Comparison of ENCODE assay signal across 12 cellular contexts in the genomic region with DNA sequence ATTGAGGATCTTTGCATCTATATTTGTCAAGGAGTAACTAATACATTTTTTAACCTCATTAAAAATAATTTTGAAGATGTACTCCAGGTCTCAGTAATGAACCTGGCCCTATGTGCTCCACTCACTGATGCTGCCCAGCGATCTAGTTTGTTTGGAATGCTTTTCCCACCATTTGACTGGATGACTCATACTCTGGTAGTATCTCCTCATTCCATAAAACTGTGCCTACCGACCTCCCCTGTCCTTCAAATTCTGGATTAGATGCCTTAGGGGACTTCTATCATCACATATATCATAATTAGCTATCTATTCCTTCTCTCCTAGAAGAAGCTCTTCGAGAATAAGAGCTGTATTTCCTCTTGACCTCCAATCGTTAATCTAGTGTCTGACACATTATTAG.
DNase-seq lines count a peak whose midpoint lies in the region; ATAC-seq and TF ChIP-seq lines count a peak whose summit lies in the region.
"Had no signal": no experiment of that assay in that cellular context is flagged by ENCODE, and none has a peak within 500 bp of the region (broad histone marks: within the 10 kb centered on the region; RNA-seq: fewer than 3 reads in every experiment).

No MANE protein-coding gene starts in this region.

- intact Hi-C loops in naive thymus-derived CD4-positive, alpha-beta T cell (cut with micrococcal nuclease): loop anchor here in 1 of 2 donors (2.0 to 5.0 kb wide), 2 partner anchors 14 to 34 kb away; no protein-coding TSS in a partner anchor
- intact Hi-C loops in head of caudate nucleus (cut with DNase I): no loop called here

- no peaks in the 10 kb centered on the region for H3K27me3 Mint-ChIP-seq in naive thymus-derived CD4-positive, alpha-beta T cell
- H3K27me3 Mint-ChIP-seq in osteocyte (ENCODE audit: unreplicated experiment): no peaks in the 10 kb centered on the region

- ATAC-seq in naive thymus-derived CD4-positive, alpha-beta T cell: no peak
- no peak for ATAC-seq in HG03097 (IDR thresholded peaks at IDR 0.05; ENCODE audit: low FRiP score, unreplicated experiment)
- ATAC-seq: WTC11 had no signal

- H3K4me1 ChIP-seq in naive thymus-derived CD4-positive, alpha-beta T cell (ENCODE audit: control insufficient read depth in 2 of 2, insufficient read depth in 2 of 2, low read length in 2 of 2): peaks cover 0 to 16% of the 10 kb centered on the region in 2 donors
- H3K4me1 ChIP-seq: Peyer's patch, stomach had no signal

- H3K9me3 Mint-ChIP-seq in naive thymus-derived CD4-positive, alpha-beta T cell: peaks cover 6 to 34% (median 13%) of the 10 kb centered on the region in 11 donors
- H3K9me3 Mint-ChIP-seq in osteocyte (ENCODE audit: unreplicated experiment): peaks cover 11% of the 10 kb centered on the region

- H3K4me3 ChIP-seq in naive thymus-derived CD4-positive, alpha-beta T cell (ENCODE audit: low read length): no peak overlapping the region
- H3K4me3 ChIP-seq: Peyer's patch, stomach had no signal

- H3K36me3 ChIP-seq in naive thymus-derived CD4-positive, alpha-beta T cell (ENCODE audit: control insufficient read depth in 2 of 3, insufficient read depth in 3 of 3, low read length in 3 of 3): no peaks in the 10 kb centered on the region
- H3K36me3 ChIP-seq: Peyer's patch, stomach had no signal

- DNase-seq in GM03348 (ENCODE audit: low spot score): peak; percentile 28
- peak; percentile 62 for DNase-seq in NCI-H226
- peak; percentile 2 for DNase-seq in dermis blood vessel endothelial cell
- no peak for DNase-seq in naive thymus-derived CD4-positive, alpha-beta T cell
- DNase-seq in osteocyte (ENCODE audit: extremely low spot score, unreplicated experiment): no peak
- DNase-seq in head of caudate nucleus: no peak
- DNase-seq: GOT3, Peyer's patch, stomach had no signal

- H3K4me1 Mint-ChIP-seq in naive thymus-derived CD4-positive, alpha-beta T cell: peaks cover 0 to 74% (median 63%) of the 10 kb centered on the region in 7 donors
- H3K4me1 Mint-ChIP-seq in osteocyte (ENCODE audit: unreplicated experiment): peaks cover 10% of the 10 kb centered on the region
- H3K4me1 Mint-ChIP-seq: WTC11 had no signal

- peaks cover 11 to 27% (median 18%) of the 10 kb centered on the region in 5 donors for H3K36me3 Mint-ChIP-seq in naive thymus-derived CD4-positive, alpha-beta T cell
- H3K36me3 Mint-ChIP-seq in osteocyte (ENCODE audit: unreplicated experiment): peaks cover 9% of the 10 kb centered on the region

- POLR2A ChIA-PET in naive thymus-derived CD4-positive, alpha-beta T cell (lab: Charles Lee): no interaction called here

- peak overlapping the region in 6 of 10 donors; percentile 2 to 39 (median 36) for H3K4me3 Mint-ChIP-seq in naive thymus-derived CD4-positive, alpha-beta T cell
- H3K4me3 Mint-ChIP-seq in osteocyte (ENCODE audit: unreplicated experiment): no peak overlapping the region
- H3K4me3 Mint-ChIP-seq: WTC11 had no signal

- H3K27ac ChIP-seq in naive thymus-derived CD4-positive, alpha-beta T cell (ENCODE audit: low read depth, low read length): no peak overlapping the region
- H3K27ac ChIP-seq: Peyer's patch, stomach had no signal

- H3K27me3 ChIP-seq in naive thymus-derived CD4-positive, alpha-beta T cell (ENCODE audit: control insufficient read depth in 2 of 2, insufficient read depth in 2 of 2, low read length in 2 of 2): no peaks in the 10 kb centered on the region
- H3K27me3 ChIP-seq: Peyer's patch, stomach had no signal

- peak overlapping the region in 6 of 9 donors; percentile 2 to 72 (median 24) for H3K27ac Mint-ChIP-seq in naive thymus-derived CD4-positive, alpha-beta T cell
- H3K27ac Mint-ChIP-seq in osteocyte (ENCODE audit: unreplicated experiment): no peak overlapping the region
- H3K27ac Mint-ChIP-seq: activated T-helper 2 cell treated with anti-CD3 and anti-CD28 coated beads, Interferon-gamma antibody, Interleukin-2, Interleukin-4, amounts not matched to agents 10 μg/mL and 5 μg/mL and 100 μg/mL, durations not matched to agents 14 hours and 24 hours and 36 hours; WTC11 had no signal

- CTCF ChIA-PET in naive thymus-derived CD4-positive, alpha-beta T cell (lab: Charles Lee): interaction anchor here (3.3 kb wide), 1 partner anchor 130 kb away, joined by 8 read pairs; no protein-coding TSS in a partner anchor

- TF ChIP-seq CTCF in osteocyte (IDR thresholded peaks at IDR 0.05): no peak

- no peaks in the 10 kb centered on the region for H3K9me3 ChIP-seq in naive thymus-derived CD4-positive, alpha-beta T cell (ENCODE audit: control insufficient read depth in 2 of 3, low read length in 3 of 3)

Comparison
In these comparisons a context has a peak if more than half of its experiments do, and no peak if none do; other contexts are left out.
1. DNase-seq: peak in GM03348 (single experiment), NCI-H226 (single experiment) and dermis blood vessel endothelial cell (single experiment); none in naive thymus-derived CD4-positive, alpha-beta T cell (0 of 9), osteocyte (single experiment) and head of caudate nucleus (0 of 42).